Comparison of ENCODE assay signal across 12 cellular contexts in genomic region chr13:32047796-32048195, GRCh38. TPM values are rescaled to one million over a fixed set of nuclear protein-coding genes. Genes with fewer than 3 reads are reported as not detected.
DNase-seq lines count a peak whose midpoint lies in the region; ATAC-seq and TF ChIP-seq lines count a peak whose summit lies in the region.
"Had no signal": no experiment of that assay in that cellular context is flagged by ENCODE, and none has a peak within 500 bp of the region (broad histone marks: within the 10 kb centered on the region; RNA-seq: fewer than 3 reads in every experiment).

No MANE protein-coding gene starts in this region.

- no peaks in the 10 kb centered on the region for H3K36me3 ChIP-seq in vagina

- no peak overlapping the region for H3K4me3 Mint-ChIP-seq in activated naive CD8-positive, alpha-beta T cell treated with anti-CD3 and anti-CD28 coated beads, Interleukin-2, amount 10 ng/mL, durations not matched to agents 7 days and 5 days
- no peak overlapping the region for H3K4me3 Mint-ChIP-seq in activated naive CD8-positive, alpha-beta T cell treated with anti-CD3 and anti-CD28 coated beads for 36 hours
- peak overlapping the region in 2 of 5 experiments; percentile 2 to 41 for H3K4me3 Mint-ChIP-seq in brain

- intact Hi-C loops in vagina (cut with DNase I): no loop called here

- H3K9me3 ChIP-seq in vagina: no peaks in the 10 kb centered on the region

- TF ChIP-seq CTCF in brain (conservative IDR thresholded peaks at IDR 0.05) (no peak), vagina (IDR thresholded peaks at IDR 0.05) (no peak)

- no peaks in the 10 kb centered on the region for H3K27me3 Mint-ChIP-seq in activated naive CD8-positive, alpha-beta T cell treated with anti-CD3 and anti-CD28 coated beads, Interleukin-2, amount 10 ng/mL, durations not matched to agents 7 days and 5 days
- H3K27me3 Mint-ChIP-seq in activated naive CD8-positive, alpha-beta T cell treated with anti-CD3 and anti-CD28 coated beads for 36 hours: no peaks in the 10 kb centered on the region
- peaks cover 3% of the 10 kb centered on the region for H3K27me3 Mint-ChIP-seq in brain

- H3K4me3 ChIP-seq in vagina: no peak overlapping the region

- H3K27ac ChIP-seq in vagina: peak overlapping the region; percentile 40
- H3K27ac ChIP-seq: parathyroid adenoma had no signal

- H3K4me1 ChIP-seq in vagina: peaks cover 13% of the 10 kb centered on the region
- H3K4me1 ChIP-seq: parathyroid adenoma had no signal

- H3K9me3 Mint-ChIP-seq in activated naive CD8-positive, alpha-beta T cell treated with anti-CD3 and anti-CD28 coated beads, Interleukin-2, amount 10 ng/mL, durations not matched to agents 7 days and 5 days: peaks cover 11% of the 10 kb centered on the region
- H3K9me3 Mint-ChIP-seq in activated naive CD8-positive, alpha-beta T cell treated with anti-CD3 and anti-CD28 coated beads for 36 hours: no peaks in the 10 kb centered on the region
- peaks cover 0 to 3% (median 0%) of the 10 kb centered on the region in 5 experiments for H3K9me3 Mint-ChIP-seq in brain

- POLR2A ChIA-PET in activated naive CD8-positive, alpha-beta T cell treated with anti-CD3 and anti-CD28 coated beads, Interleukin-2, amount 10 ng/mL, durations not matched to agents 7 days and 5 days (lab: Charles Lee): no interaction called here

- H3K4me1 Mint-ChIP-seq in activated naive CD8-positive, alpha-beta T cell treated with anti-CD3 and anti-CD28 coated beads, Interleukin-2, amount 10 ng/mL, durations not matched to agents 7 days and 5 days: peaks cover 24% of the 10 kb centered on the region
- peaks cover 7% of the 10 kb centered on the region for H3K4me1 Mint-ChIP-seq in activated naive CD8-positive, alpha-beta T cell treated with anti-CD3 and anti-CD28 coated beads for 36 hours
- H3K4me1 Mint-ChIP-seq in brain: peaks cover 70% of the 10 kb centered on the region

- no peak for DNase-seq in activated naive CD8-positive, alpha-beta T cell treated with anti-CD3 and anti-CD28 coated beads, Interleukin-2, amount 10 ng/mL, durations not matched to agents 7 days and 5 days
- DNase-seq in activated naive CD8-positive, alpha-beta T cell treated with anti-CD3 and anti-CD28 coated beads for 36 hours: no peak
- no peak for DNase-seq in vagina (ENCODE audit: extremely low spot score in 2 of 2)
- no peak for DNase-seq in stimulated activated CD4-positive, alpha-beta T cell treated with anti-CD3 and anti-CD28 coated beads, Interleukin-2, amount 100 ng/mL, for 48 hours
- DNase-seq in stimulated activated naive CD4-positive, alpha-beta T cell treated with Interleukin-2 at 50 U/mL for 16 hours (lab: John Stamatoyannopoulos, UW): no peak
- DNase-seq in NCI-H510A (lab: John Stamatoyannopoulos, UW): no peak
- DNase-seq: NCI-H2029 treated with DMSO at 0.1 percent for 48 hours; PC-3; stimulated activated CD4-positive, alpha-beta T cell treated with anti-CD3 and anti-CD28 coated beads, Interleukin-15, amount 100 ng/mL, for 24 hours had no signal

- no peak for ATAC-seq in activated naive CD8-positive, alpha-beta T cell treated with anti-CD3 and anti-CD28 coated beads, Interleukin-2, amount 10 ng/mL, durations not matched to agents 7 days and 5 days (ENCODE audit: low read depth)
- ATAC-seq in HG03354 (IDR thresholded peaks at IDR 0.05; ENCODE audit: poor library complexity, severe bottlenecking, unreplicated experiment): peak; percentile 55
- ATAC-seq: PC-3 had no signal

- H3K27me3 ChIP-seq in vagina: no peaks in the 10 kb centered on the region

- H3K36me3 Mint-ChIP-seq in activated naive CD8-positive, alpha-beta T cell treated with anti-CD3 and anti-CD28 coated beads, Interleukin-2, amount 10 ng/mL, durations not matched to agents 7 days and 5 days: peaks cover 7% of the 10 kb centered on the region
- no peaks in the 10 kb centered on the region for H3K36me3 Mint-ChIP-seq in activated naive CD8-positive, alpha-beta T cell treated with anti-CD3 and anti-CD28 coated beads for 36 hours
- peaks cover 27% of the 10 kb centered on the region for H3K36me3 Mint-ChIP-seq in brain

- H3K27ac Mint-ChIP-seq in activated naive CD8-positive, alpha-beta T cell treated with anti-CD3 and anti-CD28 coated beads, Interleukin-2, amount 10 ng/mL, durations not matched to agents 7 days and 5 days: peak overlapping the region; percentile 46
- H3K27ac Mint-ChIP-seq in activated naive CD8-positive, alpha-beta T cell treated with anti-CD3 and anti-CD28 coated beads for 36 hours: no peak overlapping the region
- peak overlapping the region; percentile 25 to 98 (median 63) for H3K27ac Mint-ChIP-seq in brain

- TF ChIP-seq POLR2A in vagina (IDR thresholded peaks at IDR 0.05): no peak

RNA-seq across cellular contexts. Expression of gene FRY, which starts 16.2 kb away (rescaled TPM):
- total RNA-seq in activated naive CD8-positive, alpha-beta T cell treated with anti-CD3 and anti-CD28 coated beads, Interleukin-2, amount 10 ng/mL, durations not matched to agents 7 days and 5 days: 1 to 10 TPM; 1.4 to 3.2 TPM
- under 1 TPM; 0.52 to 0.58 TPM for total RNA-seq in activated naive CD8-positive, alpha-beta T cell treated with anti-CD3 and anti-CD28 coated beads for 36 hours
- 19.4 TPM for polyA plus RNA-seq in brain (ENCODE audit: insufficient read depth, low read depth, low replicate concordance)
- 11.0 TPM for total RNA-seq in vagina
